16 cellular contexts compared by ENCODE assay signal in genomic region chr9:74846771-74847170, GRCh38. TPM values are rescaled to one million over a fixed set of nuclear protein-coding genes. Genes with fewer than 3 reads are reported as not detected.
"Had no signal": no experiment of that assay in that cellular context is flagged by ENCODE, and none has a peak within 500 bp of the region (broad histone marks: within the 10 kb centered on the region; RNA-seq: fewer than 3 reads in every experiment).

No MANE protein-coding gene starts in this region.

- H3K9me3 Mint-ChIP-seq: activated T-cell treated with anti-CD3 and anti-CD28 coated beads, Interleukin-2, amount 50 U/mL, for 72 hours; central memory CD8-positive, alpha-beta T cell; dendritic cell treated with granulocyte-macrophage colony-stimulating factor and Interleukin-4, amounts not matched to agents 40 ng/mL and 50 ng/mL, for 4 days; effector memory CD8-positive, alpha-beta T cell had no signal

- DNase-seq: activated CD4-positive, alpha-beta T cell treated with anti-CD3 and anti-CD28 coated beads for 4 hours; activated CD8-positive, alpha-beta memory T cell treated with anti-CD3 and anti-CD28 coated beads, Interleukin-2, amount 50 U/mL, for 4 hours; activated CD8-positive, alpha-beta T cell treated with anti-CD3 and anti-CD28 coated beads for 36 hours; activated T-cell treated with anti-CD3 and anti-CD28 coated beads, Interleukin-2, amount 50 U/mL, for 72 hours; effector memory CD8-positive, alpha-beta T cell; erythroblast; glutamatergic neuron; lower lobe of right lung; midbrain; ovary; stomach; WERI-Rb-1 had no signal

- H3K27ac Mint-ChIP-seq: activated CD8-positive, alpha-beta T cell treated with anti-CD3 and anti-CD28 coated beads for 36 hours; activated T-cell treated with anti-CD3 and anti-CD28 coated beads, Interleukin-2, amount 50 U/mL, for 72 hours; dendritic cell treated with granulocyte-macrophage colony-stimulating factor and Interleukin-4, amounts not matched to agents 40 ng/mL and 50 ng/mL, for 4 days; effector memory CD8-positive, alpha-beta T cell; neural progenitor cell had no signal

- H3K27ac ChIP-seq: lower lobe of right lung, neural progenitor cell, ovary, stomach, thoracic aorta, WERI-Rb-1 had no signal

- H3K27me3 Mint-ChIP-seq: dendritic cell treated with granulocyte-macrophage colony-stimulating factor and Interleukin-4, amounts not matched to agents 40 ng/mL and 50 ng/mL, for 4 days; effector memory CD8-positive, alpha-beta T cell had no signal

- H3K36me3 Mint-ChIP-seq: neural progenitor cell had no signal

- H3K9me3 ChIP-seq: lower lobe of right lung, ovary, stomach, thoracic aorta had no signal

- H3K36me3 ChIP-seq: lower lobe of right lung, neural progenitor cell, ovary, stomach, thoracic aorta, WERI-Rb-1 had no signal

- H3K4me3 ChIP-seq: lower lobe of right lung, neural progenitor cell, ovary, stomach, thoracic aorta had no signal

- H3K4me1 ChIP-seq: lower lobe of right lung, neural progenitor cell, stomach had no signal

- H3K4me1 Mint-ChIP-seq: neural progenitor cell had no signal

- ATAC-seq: activated CD8-positive, alpha-beta T cell treated with anti-CD3 and anti-CD28 coated beads for 36 hours; effector memory CD8-positive, alpha-beta T cell; lower lobe of right lung had no signal

- H3K4me3 Mint-ChIP-seq: activated CD8-positive, alpha-beta T cell treated with anti-CD3 and anti-CD28 coated beads for 36 hours; activated T-cell treated with anti-CD3 and anti-CD28 coated beads, Interleukin-2, amount 50 U/mL, for 72 hours; central memory CD8-positive, alpha-beta T cell; dendritic cell treated with granulocyte-macrophage colony-stimulating factor and Interleukin-4, amounts not matched to agents 40 ng/mL and 50 ng/mL, for 4 days; effector memory CD8-positive, alpha-beta T cell; neural progenitor cell had no signal

- H3K27me3 ChIP-seq: neural progenitor cell, ovary, stomach had no signal

RNA-seq across cellular contexts. Expression of gene TRPM6, which starts 41.0 kb away (rescaled TPM):
- total RNA-seq: activated CD8-positive, alpha-beta T cell treated with anti-CD3 and anti-CD28 coated beads for 36 hours had no signal
